ENCODE assay signal across 9 cellular contexts in the genomic region with DNA sequence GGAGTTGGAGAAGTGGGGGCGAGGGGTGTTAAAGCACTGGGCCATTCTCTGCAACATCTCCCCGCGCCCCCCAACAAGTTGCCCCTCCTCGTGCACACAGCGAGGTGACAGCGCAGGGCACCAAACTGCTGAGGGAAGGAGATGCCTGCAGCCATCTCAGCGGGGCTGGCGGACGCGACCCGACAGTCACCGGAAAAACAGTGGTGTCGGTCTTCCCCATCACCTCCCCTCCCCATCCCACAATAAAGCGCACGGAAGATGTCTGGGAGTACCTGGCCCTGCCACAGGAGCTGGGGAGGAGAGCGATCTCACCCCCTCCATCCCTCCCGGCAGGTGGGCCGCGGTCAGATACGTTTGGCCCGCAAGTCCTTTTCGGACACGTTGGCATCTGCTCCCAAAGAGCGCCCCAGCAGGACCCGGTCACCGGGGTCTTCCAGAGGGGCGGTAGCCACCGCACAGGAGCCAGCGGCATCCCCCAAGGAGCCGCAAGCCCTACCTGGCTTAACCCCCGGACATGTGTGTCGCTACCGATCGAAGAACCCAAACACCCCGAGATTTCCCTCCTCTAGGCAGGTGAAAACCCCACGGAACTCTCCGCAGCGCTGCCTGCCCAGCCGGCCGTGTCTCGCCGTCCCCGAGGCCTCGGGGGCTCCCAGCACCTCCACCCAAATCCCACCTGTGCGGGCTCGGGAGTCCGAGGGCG. TPM values are rescaled to one million over a fixed set of nuclear protein-coding genes. Genes with fewer than 3 reads are reported as not detected.
DNase-seq lines count a peak whose midpoint lies in the region; ATAC-seq, FAIRE-seq and TF ChIP-seq lines count a peak whose summit lies in the region.
"Had no signal": no experiment of that assay in that cellular context is flagged by ENCODE, and none has a peak within 500 bp of the region (broad histone marks: within the 10 kb centered on the region; RNA-seq: fewer than 3 reads in every experiment).

No MANE protein-coding gene starts in this region.

- H2AFZ ChIP-seq in smooth muscle cell (ENCODE audit: low read depth): peak overlapping the region; percentile 70

- no peaks in the 10 kb centered on the region for H4K20me1 ChIP-seq in smooth muscle cell (ENCODE audit: low read depth)

- H3K4me3 ChIP-seq in A549 (peak overlapping the region; percentile 87), WI38 (ENCODE audit: low read depth, low read length) (peak overlapping the region; percentile 74), right atrium auricular region (peak overlapping the region; percentile 78 to 82), smooth muscle cell (peak overlapping the region; percentile 66)

- H3K4me1 ChIP-seq in A549 (peaks cover 51% of the 10 kb centered on the region), right atrium auricular region (peaks cover 0 to 36% of the 10 kb centered on the region in 2 donors), smooth muscle cell (ENCODE audit: low read depth) (peaks cover 10% of the 10 kb centered on the region)

- 0 out of 6 replicates have a peak, but pooled peaks of 1 of the 2 experiments have one; percentile 4 for ATAC-seq in A549
- peak; percentile 11 for ATAC-seq in GM19463 (IDR thresholded peaks at IDR 0.05; ENCODE audit: unreplicated experiment)
- no peak for ATAC-seq in HG03457 (IDR thresholded peaks at IDR 0.05; ENCODE audit: unreplicated experiment)
- ATAC-seq in HG02884 (IDR thresholded peaks at IDR 0.05; ENCODE audit: unreplicated experiment): no peak

- no peak for TF ChIP-seq CTCF in A549 (IDR thresholded peaks at IDR 0.05)
- no peak for TF ChIP-seq CTCF in WI38 (IDR thresholded peaks at IDR 0.05; ENCODE audit: low read depth, low read length)
- no peak for TF ChIP-seq CTCF in right atrium auricular region (IDR thresholded peaks at IDR 0.05)
- no peak for TF ChIP-seq CTCF in smooth muscle cell (IDR thresholded peaks at IDR 0.05; ENCODE audit: borderline replicate concordance, insufficient read depth, poor library complexity, severe bottlenecking)

- peak overlapping the region; percentile 88 to 93 for H3K27ac ChIP-seq in A549
- H3K27ac ChIP-seq in right atrium auricular region: peak overlapping the region; percentile 90 to 92
- H3K27ac ChIP-seq in smooth muscle cell (ENCODE audit: low read depth): no peak overlapping the region

- POLR2A ChIA-PET in A549 (lab: Yijun Ruan, JAX): no interaction called here

- no peak overlapping the region for H3K9ac ChIP-seq in smooth muscle cell (ENCODE audit: low read depth)

- H3K27me3 ChIP-seq in right atrium auricular region (no peaks in the 10 kb centered on the region), smooth muscle cell (ENCODE audit: low read depth) (peaks cover 63% of the 10 kb centered on the region)

- TF ChIP-seq EP300 in A549 (IDR thresholded peaks at IDR 0.05): no peak

- peak overlapping the region; percentile 96 for H3K4me2 ChIP-seq in A549
- H3K4me2 ChIP-seq in smooth muscle cell: peak overlapping the region; percentile 95

- 1% methylated on average over 11 of the region's 48 CpGs for WGBS in A549 (ENCODE audit: missing lambda C conversion rate)
- WGBS in smooth muscle cell (ENCODE audit: low lambda C conversion rate): 2% methylated on average over 46 of the region's 48 CpGs

- no peak for TF ChIP-seq POLR2A in A549 (IDR thresholded peaks at IDR 0.05; ENCODE audit: low read length)

- no peaks in the 10 kb centered on the region for H3K79me2 ChIP-seq in smooth muscle cell (ENCODE audit: low read depth)

- DNase-seq in A549 (ENCODE audit: low read depth in 1 of 2, low spot score in 1 of 2) (no peak), right atrium auricular region (ENCODE audit: low spot score) (peak; percentile 55), smooth muscle cell (lab: John Stamatoyannopoulos, UW; ENCODE audit: unreplicated experiment) (no peak), mesenteric fat pad (ENCODE audit: low spot score) (no peak)

- H3F3A ChIP-seq in smooth muscle cell (ENCODE audit: low read depth): no peaks in the 10 kb centered on the region

- FAIRE-seq in A549 (lab: Jason Lieb, UNC): no peak
- FAIRE-seq: endometrium had no signal

- H3K36me3 ChIP-seq in right atrium auricular region (no peaks in the 10 kb centered on the region), smooth muscle cell (ENCODE audit: low read depth) (no peaks in the 10 kb centered on the region)

- CTCF ChIA-PET in A549 (lab: Yijun Ruan, JAX): no interaction called here

- no peak for TF ChIP-seq RAD21 in A549 (conservative IDR thresholded peaks at IDR 0.05 in 1 of 2, IDR thresholded peaks at IDR 0.05 in 1 of 2)

- H3K9me3 ChIP-seq in A549: no peaks in the 10 kb centered on the region
- H3K9me3 ChIP-seq in right atrium auricular region: no peaks in the 10 kb centered on the region
- no peaks in the 10 kb centered on the region for H3K9me3 ChIP-seq in smooth muscle cell (replicated peaks; ENCODE audit: low read depth)

TF ChIP-seq in A549, 52 proteins besides CTCF, POLR2A, EP300 and RAD21:
- no peak for TF ChIP-seq CBX2 (IDR thresholded peaks at IDR 0.05; ENCODE audit: borderline replicate concordance, low read depth)
- no peak for TF ChIP-seq NPAS2 (CRISPR knock-in tag; IDR thresholded peaks at IDR 0.05; ENCODE audit: borderline replicate concordance)
- no peak for TF ChIP-seq GATA3 (IDR thresholded peaks at IDR 0.05; ENCODE audit: borderline replicate concordance)
- no peak for TF ChIP-seq RCOR1 (IDR thresholded peaks at IDR 0.05; ENCODE audit: low read depth, low read length)
- TF ChIP-seq ZFP36 (IDR thresholded peaks at IDR 0.05; ENCODE audit: borderline replicate concordance, partially characterized antibody): no peak
- TF ChIP-seq FOSL2 (IDR thresholded peaks at IDR 0.05): no peak
- TF ChIP-seq FOSL2 (CRISPR knock-in tag; IDR thresholded peaks at IDR 0.05): no peak
- TF ChIP-seq, protein P1, sequence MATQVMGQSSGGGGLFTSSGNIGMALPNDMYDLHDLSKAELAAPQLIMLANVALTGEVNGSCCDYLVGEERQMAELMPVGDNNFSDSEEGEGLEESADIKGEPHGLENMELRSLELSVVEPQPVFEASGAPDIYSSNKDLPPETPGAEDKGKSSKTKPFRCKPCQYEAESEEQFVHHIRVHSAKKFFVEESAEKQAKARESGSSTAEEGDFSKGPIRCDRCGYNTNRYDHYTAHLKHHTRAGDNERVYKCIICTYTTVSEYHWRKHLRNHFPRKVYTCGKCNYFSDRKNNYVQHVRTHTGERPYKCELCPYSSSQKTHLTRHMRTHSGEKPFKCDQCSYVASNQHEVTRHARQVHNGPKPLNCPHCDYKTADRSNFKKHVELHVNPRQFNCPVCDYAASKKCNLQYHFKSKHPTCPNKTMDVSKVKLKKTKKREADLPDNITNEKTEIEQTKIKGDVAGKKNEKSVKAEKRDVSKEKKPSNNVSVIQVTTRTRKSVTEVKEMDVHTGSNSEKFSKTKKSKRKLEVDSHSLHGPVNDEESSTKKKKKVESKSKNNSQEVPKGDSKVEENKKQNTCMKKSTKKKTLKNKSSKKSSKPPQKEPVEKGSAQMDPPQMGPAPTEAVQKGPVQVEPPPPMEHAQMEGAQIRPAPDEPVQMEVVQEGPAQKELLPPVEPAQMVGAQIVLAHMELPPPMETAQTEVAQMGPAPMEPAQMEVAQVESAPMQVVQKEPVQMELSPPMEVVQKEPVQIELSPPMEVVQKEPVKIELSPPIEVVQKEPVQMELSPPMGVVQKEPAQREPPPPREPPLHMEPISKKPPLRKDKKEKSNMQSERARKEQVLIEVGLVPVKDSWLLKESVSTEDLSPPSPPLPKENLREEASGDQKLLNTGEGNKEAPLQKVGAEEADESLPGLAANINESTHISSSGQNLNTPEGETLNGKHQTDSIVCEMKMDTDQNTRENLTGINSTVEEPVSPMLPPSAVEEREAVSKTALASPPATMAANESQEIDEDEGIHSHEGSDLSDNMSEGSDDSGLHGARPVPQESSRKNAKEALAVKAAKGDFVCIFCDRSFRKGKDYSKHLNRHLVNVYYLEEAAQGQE (IDR thresholded peaks at IDR 0.05): no peak
- TF ChIP-seq RARB (CRISPR knock-in tag; IDR thresholded peaks at IDR 0.05): no peak
- TF ChIP-seq BHLHE40 (IDR thresholded peaks at IDR 0.05; ENCODE audit: low read depth, low read length): no peak
- no peak for TF ChIP-seq FOXS1 (CRISPR knock-in tag; IDR thresholded peaks at IDR 0.05)
- TF ChIP-seq NR3C1 (IDR thresholded peaks at IDR 0.05): no peak
- no peak for TF ChIP-seq CHD4 (IDR thresholded peaks at IDR 0.05; ENCODE audit: borderline replicate concordance)
- TF ChIP-seq KDM5A (IDR thresholded peaks at IDR 0.05): no peak
- TF ChIP-seq ZNF302 (CRISPR knock-in tag; IDR thresholded peaks at IDR 0.05): no peak
- TF ChIP-seq NFE2L2 (conservative IDR thresholded peaks at IDR 0.05; ENCODE audit: low read length): no peak
- TF ChIP-seq, protein P2, sequence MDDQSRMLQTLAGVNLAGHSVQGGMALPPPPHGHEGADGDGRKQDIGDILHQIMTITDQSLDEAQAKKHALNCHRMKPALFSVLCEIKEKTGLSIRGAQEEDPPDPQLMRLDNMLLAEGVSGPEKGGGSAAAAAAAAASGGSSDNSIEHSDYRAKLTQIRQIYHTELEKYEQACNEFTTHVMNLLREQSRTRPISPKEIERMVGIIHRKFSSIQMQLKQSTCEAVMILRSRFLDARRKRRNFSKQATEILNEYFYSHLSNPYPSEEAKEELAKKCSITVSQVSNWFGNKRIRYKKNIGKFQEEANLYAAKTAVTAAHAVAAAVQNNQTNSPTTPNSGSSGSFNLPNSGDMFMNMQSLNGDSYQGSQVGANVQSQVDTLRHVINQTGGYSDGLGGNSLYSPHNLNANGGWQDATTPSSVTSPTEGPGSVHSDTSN (IDR thresholded peaks at IDR 0.05): no peak
- TF ChIP-seq, protein P3, sequence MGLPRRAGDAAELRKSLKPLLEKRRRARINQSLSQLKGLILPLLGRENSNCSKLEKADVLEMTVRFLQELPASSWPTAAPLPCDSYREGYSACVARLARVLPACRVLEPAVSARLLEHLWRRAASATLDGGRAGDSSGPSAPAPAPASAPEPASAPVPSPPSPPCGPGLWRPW (IDR thresholded peaks at IDR 0.05): no peak
- no peak for TF ChIP-seq POLR2AphosphoS2 (conservative IDR thresholded peaks at IDR 0.05; ENCODE audit: low read length)
- no peak for TF ChIP-seq TFCP2L1 (CRISPR knock-in tag; IDR thresholded peaks at IDR 0.05)

RNA-seq across cellular contexts. Expression of a gene that starts 0.8 kb away (rescaled TPM):
- polyA plus RNA-seq in A549 (2011; rRNA removed): 23.4 and 23.7 TPM in 2 replicates
- polyA plus RNA-seq in A549 (2012; cell fraction: cytosol; rRNA removed): 5.2 and 6.4 TPM in 2 replicates
- 5.4 and 6.7 TPM in 2 replicates for polyA plus RNA-seq in A549 (2012; cell fraction: nucleus; rRNA removed)
- polyA plus RNA-seq in A549 (2017; fragmentation: RNase III; extraction: RNeasy Plus Mini Kit Qiagen cat#74134 plus additional on column Dnase treatment): 7.1 to 8.8 TPM (median 7.1 TPM) in 3 replicates
- 20.1 TPM in 2 replicates for polyA minus RNA-seq in A549 (2011; rRNA and poly(A)+ RNA removed)
- 10 to 100 TPM in 1 of 2 donors, 1 to 10 TPM in 1; 6.0 to 13.0 TPM for total RNA-seq in right atrium auricular region
- total RNA-seq in smooth muscle cell: 1.9 and 6.1 TPM in 2 replicates
- polyA plus RNA-seq in smooth muscle cell: 1.0 and 1.1 TPM in 2 replicates
- total RNA-seq in mesenteric fat pad: 7.8 TPM
